Comparison of ENCODE assay signal across 8 cellular contexts in genomic region chr1:65066379-65066765, GRCh38.
DNase-seq lines count a peak whose midpoint lies in the region; ATAC-seq and TF ChIP-seq lines count a peak whose summit lies in the region.

No MANE protein-coding gene starts in this region.

- no peak for TF ChIP-seq RAD21 in liver (IDR thresholded peaks at IDR 0.05)

- TF ChIP-seq POLR2A in tibial nerve (IDR thresholded peaks at IDR 0.05), result no peak

- no peak for TF ChIP-seq CTCF in DOHH2 (IDR thresholded peaks at IDR 0.05; ENCODE audit: low read depth, low read length, poor library complexity, severe bottlenecking)
- no peak for TF ChIP-seq CTCF in liver (IDR thresholded peaks at IDR 0.05; ENCODE audit: low read depth, low read length, missing input control)
- peak in 1 of 5 experiments; percentile 6 for TF ChIP-seq CTCF in tibial nerve (IDR thresholded peaks at IDR 0.05)

- H3K27me3 ChIP-seq in DOHH2 (ENCODE audit: control insufficient read depth, low read length), result no peaks in the 10 kb centered on the region
- H3K27me3 ChIP-seq in liver (ENCODE audit: control insufficient read depth in 4 of 4, insufficient read depth in 4 of 4, low read length in 3 of 4), result no peaks in the 10 kb centered on the region
- H3K27me3 ChIP-seq in tibial nerve, result no peaks in the 10 kb centered on the region

- H4K20me1 ChIP-seq in DOHH2 (ENCODE audit: control insufficient read depth, insufficient read depth, low read depth, low read length), result no peaks in the 10 kb centered on the region

- H3F3A ChIP-seq in DOHH2 (ENCODE audit: control insufficient read depth, insufficient read depth), result peaks cover 16% of the 10 kb centered on the region

- no peak overlapping the region for H3K27ac ChIP-seq in DOHH2 (ENCODE audit: low read depth, low read length)
- peak overlapping the region; percentile 96 to 97 for H3K27ac ChIP-seq in liver (ENCODE audit: low read depth in 1 of 2, low read length in 2 of 2)
- peak overlapping the region; percentile 96 to 100 (median 97) for H3K27ac ChIP-seq in tibial nerve

- peak overlapping the region; percentile 85 for H3K4me3 ChIP-seq in DOHH2 (ENCODE audit: low read length)
- H3K4me3 ChIP-seq in liver (ENCODE audit: low read depth in 1 of 3, low read length in 3 of 3), result peak overlapping the region; percentile 73 to 97 (median 85)
- H3K4me3 ChIP-seq in tibial nerve, result peak overlapping the region; percentile 52 to 88 (median 68)

- H3K4me2 ChIP-seq in DOHH2 (ENCODE audit: low read length), result peak overlapping the region; percentile 70

- DNase-seq in astrocyte of the hippocampus (ENCODE audit: low read depth, low spot score) (peak; percentile 66), tibial nerve (ENCODE audit: low spot score in 2 of 2) (peak in 1 of 2 donors; percentile 20), NCI-H524 treated with DMSO at 0.1 percent for 48 hours (lab: John Stamatoyannopoulos, UW) (no peak)
- no peak for DNase-seq in NK-92 treated with Interleukin-12 subunit alpha and Interleukin-12 subunit beta, amount 100 ng/mL, for 24 hours (lab: John Stamatoyannopoulos, UW)

- H3K36me3 ChIP-seq in DOHH2 (ENCODE audit: control insufficient read depth, low read length) (no peaks in the 10 kb centered on the region), liver (ENCODE audit: control insufficient read depth in 4 of 4, insufficient read depth in 3 of 4, low read depth in 1 of 4, low read length in 3 of 4) (no peaks in the 10 kb centered on the region), tibial nerve (no peaks in the 10 kb centered on the region)

- H3K9me3 ChIP-seq in DOHH2 (ENCODE audit: control insufficient read depth, insufficient read depth, low read length) (no peaks in the 10 kb centered on the region), liver (ENCODE audit: control insufficient read depth in 4 of 4, low read length in 3 of 4) (no peaks in the 10 kb centered on the region), tibial nerve (no peaks in the 10 kb centered on the region)

- H3K4me1 ChIP-seq in DOHH2 (ENCODE audit: control insufficient read depth, low read length) (peaks cover 31% of the 10 kb centered on the region), liver (ENCODE audit: control insufficient read depth in 4 of 4, insufficient read depth in 4 of 4, low read length in 3 of 4) (peaks cover 6 to 32% (median 27%) of the 10 kb centered on the region in 4 donors), tibial nerve (peaks cover 0 to 61% (median 32%) of the 10 kb centered on the region in 4 donors)

- peak overlapping the region; percentile 65 to 82 for H3K9ac ChIP-seq in liver (ENCODE audit: low read depth in 1 of 2, low read length in 2 of 2)

- ATAC-seq in HG03280 (IDR thresholded peaks at IDR 0.05; ENCODE audit: unreplicated experiment), result peak; percentile 9
- ATAC-seq in GM21786 (IDR thresholded peaks at IDR 0.05; ENCODE audit: unreplicated experiment), result no peak

- H3K9me2 ChIP-seq in DOHH2 (replicated peaks; ENCODE audit: control insufficient read depth, low read length), result no peaks in the 10 kb centered on the region

- under 1% methylated on average over 34 of the region's 34 CpGs for WGBS in liver
- 0 to 1% methylated on average over 29 to 34 of the region's 34 CpGs for WGBS in tibial nerve, 2 donors

- TF ChIP-seq EP300 in tibial nerve (IDR thresholded peaks at IDR 0.05), result no peak

- peaks cover 19% of the 10 kb centered on the region for H3K79me2 ChIP-seq in DOHH2 (ENCODE audit: control insufficient read depth, low read length)

TF ChIP-seq in liver, 16 proteins besides CTCF, POLR2A, EP300 and RAD21:
- TF ChIP-seq ZBTB33 (IDR thresholded peaks at IDR 0.05), result no peak
- no peak for TF ChIP-seq TAF1 (conservative IDR thresholded peaks at IDR 0.05)
- TF ChIP-seq NR2F2 (IDR thresholded peaks at IDR 0.05), result no peak
- TF ChIP-seq HNF4A (conservative IDR thresholded peaks at IDR 0.05), result no peak
- TF ChIP-seq FOXA1 (IDR thresholded peaks at IDR 0.05), result no peak
TF ChIP-seq in liver: peak in this region for 0.
